Comparison of ENCODE assay signal across 25 cellular contexts in the genomic region with DNA sequence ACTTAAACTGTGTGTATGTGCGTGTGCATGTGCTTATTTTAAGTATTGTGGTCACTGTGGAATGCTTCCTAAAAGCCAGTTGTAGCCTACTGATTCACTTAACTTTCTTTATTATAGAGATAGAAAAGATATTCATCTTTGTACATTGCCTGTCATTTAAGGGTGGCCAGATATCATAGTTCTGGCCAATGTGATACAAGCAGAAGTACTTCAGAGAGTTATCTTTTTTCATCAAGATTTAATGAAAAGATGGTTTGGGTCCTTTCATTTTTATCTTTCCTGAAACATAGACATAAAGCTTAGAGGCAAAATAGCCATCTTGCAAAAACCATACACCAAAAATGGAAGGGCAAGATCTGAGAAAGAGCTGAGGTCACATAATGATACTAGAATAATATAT.
"Had no signal": no experiment of that assay in that cellular context is flagged by ENCODE, and none has a peak within 500 bp of the region (broad histone marks: within the 10 kb centered on the region; RNA-seq: fewer than 3 reads in every experiment).

No MANE protein-coding gene starts in this region.

- H3K36me3 ChIP-seq: colonic mucosa, esophagus muscularis mucosa, esophagus squamous epithelium, gastrocnemius medialis, gastroesophageal sphincter, heart left ventricle, heart right ventricle had no signal

- H3K4me3 ChIP-seq: colonic mucosa, coronary artery, dorsolateral prefrontal cortex, esophagus muscularis mucosa, esophagus squamous epithelium, gastrocnemius medialis, gastroesophageal sphincter, heart left ventricle, heart right ventricle had no signal

- H3K9me3 ChIP-seq: colonic mucosa, esophagus muscularis mucosa, esophagus squamous epithelium, gastrocnemius medialis, gastroesophageal sphincter had no signal

- H3K27me3 ChIP-seq: colonic mucosa, dorsolateral prefrontal cortex, esophagus muscularis mucosa, esophagus squamous epithelium, foreskin keratinocyte, gastrocnemius medialis, gastroesophageal sphincter, heart left ventricle, heart right ventricle had no signal

- H3K27ac ChIP-seq: colonic mucosa, coronary artery, dorsolateral prefrontal cortex, epithelial cell of prostate, esophagus muscularis mucosa, esophagus squamous epithelium, foreskin keratinocyte, gastrocnemius medialis, gastroesophageal sphincter, heart left ventricle, heart right ventricle had no signal

- H3K4me1 ChIP-seq: colonic mucosa, esophagus muscularis mucosa, esophagus squamous epithelium, foreskin keratinocyte, gastrocnemius medialis, gastroesophageal sphincter, heart left ventricle, heart right ventricle had no signal

- ATAC-seq: effector memory CD8-positive, alpha-beta T cell; esophagus mucosa; foreskin keratinocyte; gastrocnemius medialis; gastroesophageal sphincter; heart left ventricle; heart right ventricle had no signal

- FAIRE-seq: endometrium, endothelial cell of umbilical vein had no signal

- DNase-seq: colonic mucosa; dermis blood vessel endothelial cell; dorsolateral prefrontal cortex; effector CD4-positive, alpha-beta T cell; effector CD8-positive, alpha-beta T cell; effector memory CD4-positive, alpha-beta T cell; effector memory CD8-positive, alpha-beta T cell; endodermal cell; erythroblast; esophagus squamous epithelium; foreskin fibroblast; foreskin keratinocyte; foreskin melanocyte; gastrocnemius medialis; glutamatergic neuron; head of caudate nucleus; heart left ventricle; heart right ventricle had no signal
